In the genomic region with DNA sequence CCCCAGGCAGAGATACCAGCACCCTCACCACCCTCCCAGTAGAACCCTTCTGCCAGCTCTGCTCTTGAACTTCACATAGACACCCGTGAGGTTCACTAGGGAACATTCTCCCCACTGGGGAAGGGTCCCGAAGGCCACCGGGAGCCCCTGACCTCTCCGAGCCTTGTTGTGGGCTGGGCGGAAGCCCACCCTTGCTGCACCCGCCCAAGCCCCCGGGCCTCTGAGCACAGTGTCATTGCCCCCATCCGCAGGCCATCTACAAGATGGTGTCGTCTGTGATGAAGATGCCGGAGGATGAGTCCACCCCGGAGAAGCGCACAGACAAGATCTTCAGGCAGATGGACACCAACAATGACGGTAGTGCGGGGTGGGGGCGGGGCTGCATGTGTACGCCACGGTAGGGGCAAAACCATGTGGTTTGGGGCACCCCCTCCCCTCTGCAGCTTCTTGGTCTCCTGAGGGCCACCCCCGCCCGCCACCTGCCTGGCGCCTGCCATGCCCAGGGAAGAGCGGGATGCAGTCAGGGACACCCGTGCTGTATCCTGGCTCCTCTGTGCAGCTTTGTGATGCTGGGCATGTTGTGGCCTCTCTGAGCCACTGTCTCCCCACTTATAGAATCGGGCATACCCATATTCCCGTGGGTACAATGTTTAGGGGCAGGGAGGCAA, we compare ENCODE assay signal across 28 cellular contexts.
"Had no signal": no experiment of that assay in that cellular context is flagged by ENCODE, and none has a peak within 500 bp of the region (broad histone marks: within the 10 kb centered on the region; RNA-seq: fewer than 3 reads in every experiment).

No MANE protein-coding gene starts in this region.

- H3K4me3 Mint-ChIP-seq: central memory CD8-positive, alpha-beta T cell; dendritic cell treated with granulocyte-macrophage colony-stimulating factor and Interleukin-4, amounts not matched to agents 40 ng/mL and 50 ng/mL, for 4 days; endodermal cell; memory B cell; natural killer cell; neural crest cell had no signal

- H3K4me3 ChIP-seq: colonic mucosa, gastrocnemius medialis, lung, prostate gland, right lobe of liver, thoracic aorta, tibial nerve, upper lobe of left lung, uterus had no signal

- H3K27me3 ChIP-seq: colonic mucosa, gastrocnemius medialis, right lobe of liver, tibial nerve, upper lobe of left lung, uterus had no signal

- H3K27me3 Mint-ChIP-seq: central memory CD8-positive, alpha-beta T cell; dendritic cell treated with granulocyte-macrophage colony-stimulating factor and Interleukin-4, amounts not matched to agents 40 ng/mL and 50 ng/mL, for 4 days; memory B cell had no signal

- H3K9me3 ChIP-seq: colonic mucosa, gastrocnemius medialis, prostate gland, right lobe of liver, thoracic aorta, tibial nerve, upper lobe of left lung, uterus had no signal

- H3K9me3 Mint-ChIP-seq: central memory CD8-positive, alpha-beta T cell; dendritic cell treated with granulocyte-macrophage colony-stimulating factor and Interleukin-4, amounts not matched to agents 40 ng/mL and 50 ng/mL, for 4 days; endodermal cell; memory B cell; natural killer cell; neural crest cell had no signal

- H3K36me3 Mint-ChIP-seq: natural killer cell had no signal

- H3K27ac Mint-ChIP-seq: dendritic cell treated with granulocyte-macrophage colony-stimulating factor and Interleukin-4, amounts not matched to agents 40 ng/mL and 50 ng/mL, for 4 days; memory B cell; natural killer cell had no signal

- FAIRE-seq: keratinocyte, small intestine had no signal

- H3K4me1 Mint-ChIP-seq: central memory CD8-positive, alpha-beta T cell; endodermal cell; natural killer cell had no signal

- ATAC-seq: esophagus mucosa, gastrocnemius medialis, left lobe of liver, natural killer cell, right lobe of liver had no signal

- H3K27ac ChIP-seq: colonic mucosa, epithelial cell of prostate, gastrocnemius medialis, prostate gland, right lobe of liver, thoracic aorta, tibial nerve, upper lobe of left lung had no signal

- DNase-seq: colonic mucosa; effector CD8-positive, alpha-beta T cell; endodermal cell; foreskin fibroblast; gastrocnemius medialis; head of caudate nucleus; natural killer cell; right lobe of liver; small intestine; stimulated activated CD4-positive, alpha-beta T cell treated with anti-CD3 and anti-CD28 coated beads, Interleukin-12 subunit alpha, Interleukin-12 subunit beta, amount 100 ng/mL, for 4 hours; stimulated activated CD4-positive, alpha-beta T cell treated with anti-CD3 and anti-CD28 coated beads, Interleukin-1b, Interleukin-23, amount 100 ng/mL, for 48 hours; stimulated activated CD4-positive, alpha-beta T cell treated with anti-CD3 and anti-CD28 coated beads, Interleukin-4, amount 100 ng/mL, for 1 hour; stimulated activated CD8-positive, alpha-beta memory T cell treated with anti-CD3 and anti-CD28 coated beads, Interleukin-4, amount 100 ng/mL, for 48 hours; stimulated activated naive CD4-positive, alpha-beta T cell treated with Interleukin-2 at 50 U/mL for 16 hours; upper lobe of left lung; uterus had no signal

- H3K36me3 ChIP-seq: gastrocnemius medialis, prostate gland, thoracic aorta, uterus had no signal

- H3K4me1 ChIP-seq: colonic mucosa, gastrocnemius medialis, prostate gland, right lobe of liver, tibial nerve, upper lobe of left lung had no signal
